3 cellular contexts compared by ENCODE assay signal in genomic region chr22:19676437-19676836, GRCh38. TPM values are rescaled to one million over a fixed set of nuclear protein-coding genes. Genes with fewer than 3 reads are reported as not detected.
"Had no signal": no experiment of that assay in that cellular context is flagged by ENCODE, and none has a peak within 500 bp of the region (broad histone marks: within the 10 kb centered on the region; RNA-seq: fewer than 3 reads in every experiment).

No MANE protein-coding gene starts in this region.

RNA-seq across cellular contexts. Expression of gene SEPTIN5, which starts 37.9 kb away (rescaled TPM):
- total RNA-seq: HepG2, HT-29 had no signal

RNA-seq across cellular contexts. Expression of gene GP1BB, which starts 46.9 kb away (rescaled TPM):
- total RNA-seq: HepG2, HT-29, HT1080 had no signal
- polyA plus RNA-seq: HepG2 had no signal
